13 cellular contexts compared by ENCODE assay signal in the genomic region with DNA sequence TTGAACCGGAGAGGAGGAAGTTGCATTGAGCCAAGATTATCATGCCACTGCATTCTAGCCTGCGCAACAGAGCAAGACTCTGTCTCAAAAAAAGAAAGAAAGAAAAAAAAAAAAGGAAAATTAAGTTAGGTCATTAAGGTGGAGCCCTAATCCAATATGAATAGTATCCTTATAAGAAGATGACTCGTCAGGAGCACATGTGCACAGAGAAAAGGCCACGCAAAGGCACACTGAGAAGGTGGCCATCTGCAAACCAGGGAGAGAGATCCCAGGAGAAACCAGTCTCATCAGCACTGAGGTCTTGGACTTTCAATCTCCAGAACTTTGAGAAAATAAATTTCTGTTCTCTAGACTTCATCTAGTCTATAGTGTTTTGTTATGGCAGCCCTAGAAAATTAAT. TPM values are rescaled to one million over a fixed set of nuclear protein-coding genes. Genes with fewer than 3 reads are reported as not detected.
DNase-seq lines count a peak whose midpoint lies in the region; ATAC-seq and TF ChIP-seq lines count a peak whose summit lies in the region.
"Had no signal": no experiment of that assay in that cellular context is flagged by ENCODE, and none has a peak within 500 bp of the region (broad histone marks: within the 10 kb centered on the region; RNA-seq: fewer than 3 reads in every experiment).

No MANE protein-coding gene starts in this region.

- H3K27ac ChIP-seq in heart right ventricle (peak overlapping the region in 7 of 10 donors; percentile 71 to 95 (median 84)), heart left ventricle (peak overlapping the region in 6 of 12 donors; percentile 78 to 97 (median 80)), lower lobe of right lung (peak overlapping the region; percentile 84), upper lobe of left lung (peak overlapping the region; percentile 82 to 98 (median 90)), prostate gland (peak overlapping the region in 1 of 2 donors; percentile 75)
- H3K27ac ChIP-seq: cardiac muscle cell had no signal

- intact Hi-C loops in heart right ventricle (cut with DNase I) = loop anchor here in 2 of 10 donors (5.0 to 10.0 kb wide), 2 partner anchors 54 to 471 kb away; a partner anchor contains a TSS
- intact Hi-C loops in heart left ventricle (cut with DNase I) = loop anchor here in 2 of 10 donors (5.0 kb wide), 1 partner anchor 51 kb away; a partner anchor contains a TSS
- intact Hi-C loops in lower lobe of right lung (cut with DNase I) = no loop called here
- intact Hi-C loops in prostate gland (cut with DNase I) = loop anchor here (10.0 kb wide), 1 partner anchor 256 kb away; no protein-coding TSS in a partner anchor

- TF ChIP-seq POLR2A in heart left ventricle (IDR thresholded peaks at IDR 0.05) (no peak), upper lobe of left lung (IDR thresholded peaks at IDR 0.05) (no peak), prostate gland (IDR thresholded peaks at IDR 0.05) (no peak)

- peak overlapping the region; percentile 92 for H3K27ac Mint-ChIP-seq in activated naive CD8-positive, alpha-beta T cell

- no peaks in the 10 kb centered on the region for H3K27me3 Mint-ChIP-seq in activated naive CD8-positive, alpha-beta T cell

- H3K27me3 ChIP-seq in heart right ventricle (no peaks in the 10 kb centered on the region), heart left ventricle (no peaks in the 10 kb centered on the region), lower lobe of right lung (ENCODE audit: low read depth) (no peaks in the 10 kb centered on the region), upper lobe of left lung (no peaks in the 10 kb centered on the region), prostate gland (replicated peaks; ENCODE audit: insufficient read depth) (no peaks in the 10 kb centered on the region)

- WGBS in heart right ventricle, 2 donors = 90 to 96% methylated on average over 4 of the region's 4 CpGs
- WGBS in heart left ventricle, 4 donors = 90 to 96% (median 93%) methylated on average over 4 of the region's 4 CpGs
- WGBS in upper lobe of left lung, 2 donors = 72 to 89% methylated on average over 4 of the region's 4 CpGs
- WGBS in prostate gland = 91% methylated on average over 4 of the region's 4 CpGs

- H3K4me3 ChIP-seq in heart right ventricle = no peak overlapping the region
- H3K4me3 ChIP-seq in heart left ventricle = no peak overlapping the region
- H3K4me3 ChIP-seq in lower lobe of right lung = peak overlapping the region; percentile 82
- peak overlapping the region in 1 of 4 donors; percentile 84 for H3K4me3 ChIP-seq in upper lobe of left lung
- no peak overlapping the region for H3K4me3 ChIP-seq in prostate gland
- H3K4me3 ChIP-seq: cardiac muscle cell had no signal

- peaks cover 0 to 88% (median 47%) of the 10 kb centered on the region in 9 donors for H3K4me1 ChIP-seq in heart right ventricle
- H3K4me1 ChIP-seq in heart left ventricle = peaks cover 0 to 86% (median 40%) of the 10 kb centered on the region in 12 donors
- H3K4me1 ChIP-seq in lower lobe of right lung = peaks cover 77% of the 10 kb centered on the region
- H3K4me1 ChIP-seq in upper lobe of left lung = peaks cover 66 to 82% (median 69%) of the 10 kb centered on the region in 4 donors
- peaks cover 11% of the 10 kb centered on the region for H3K4me1 ChIP-seq in prostate gland (replicated peaks)
- H3K4me1 ChIP-seq: parathyroid adenoma had no signal

- H3K4me3 Mint-ChIP-seq in activated naive CD8-positive, alpha-beta T cell = peak overlapping the region; percentile 32

- no peaks in the 10 kb centered on the region for H3K9me3 Mint-ChIP-seq in activated naive CD8-positive, alpha-beta T cell (ENCODE audit: low read depth)

- peaks cover 14% of the 10 kb centered on the region for H3K36me3 Mint-ChIP-seq in activated naive CD8-positive, alpha-beta T cell

- H3K9me3 ChIP-seq in heart right ventricle = no peaks in the 10 kb centered on the region
- no peaks in the 10 kb centered on the region for H3K9me3 ChIP-seq in heart left ventricle
- H3K9me3 ChIP-seq in lower lobe of right lung = no peaks in the 10 kb centered on the region
- H3K9me3 ChIP-seq in upper lobe of left lung = no peaks in the 10 kb centered on the region
- H3K9me3 ChIP-seq in prostate gland = no peaks in the 10 kb centered on the region

- no peak for ATAC-seq in heart right ventricle
- no peak for ATAC-seq in heart left ventricle
- no peak for ATAC-seq in lower lobe of right lung
- ATAC-seq in upper lobe of left lung (ENCODE audit: low FRiP score in 2 of 2) = no peak
- no peak for ATAC-seq in HG03039 (IDR thresholded peaks at IDR 0.05; ENCODE audit: unreplicated experiment)
- ATAC-seq: left colon had no signal

- TF ChIP-seq CTCF in heart right ventricle (IDR thresholded peaks at IDR 0.05) = no peak
- no peak for TF ChIP-seq CTCF in heart left ventricle (IDR thresholded peaks at IDR 0.05)
- TF ChIP-seq CTCF in lower lobe of right lung (IDR thresholded peaks at IDR 0.05) = no peak
- TF ChIP-seq CTCF in upper lobe of left lung (IDR thresholded peaks at IDR 0.05) = no peak
- no peak for TF ChIP-seq CTCF in prostate gland (IDR thresholded peaks at IDR 0.05)

- peaks cover 76% of the 10 kb centered on the region for H3K4me1 Mint-ChIP-seq in activated naive CD8-positive, alpha-beta T cell (ENCODE audit: low read depth)

- H3K36me3 ChIP-seq in heart right ventricle (no peaks in the 10 kb centered on the region), heart left ventricle (no peaks in the 10 kb centered on the region), lower lobe of right lung (no peaks in the 10 kb centered on the region), upper lobe of left lung (no peaks in the 10 kb centered on the region), prostate gland (no peaks in the 10 kb centered on the region)
- H3K36me3 ChIP-seq: cardiac muscle cell had no signal

- DNase-seq in heart right ventricle (no peak), heart left ventricle (no peak), lower lobe of right lung (no peak), upper lobe of left lung (no peak), prostate gland (ENCODE audit: low spot score) (no peak)
- DNase-seq in activated CD4-positive, CD25-positive, alpha-beta regulatory T cell (lab: John Stamatoyannopoulos, UW) = no peak
- DNase-seq: left colon; NCI-H187; stimulated activated CD4-positive, alpha-beta T cell treated with anti-CD3 and anti-CD28 coated beads, Interleukin-4, amount 100 ng/mL, for 1 hour had no signal

- no peak for TF ChIP-seq EP300 in upper lobe of left lung (IDR thresholded peaks at IDR 0.05)

RNA-seq across cellular contexts. Expression of a gene that starts 3.8 kb away (rescaled TPM):
- total RNA-seq in heart right ventricle (10 to 100 TPM; 13.9 to 41.8 (median 17.5) TPM), heart left ventricle (10 to 100 TPM; 14.8 to 60.9 (median 18.5) TPM), lower lobe of right lung (97.1 TPM), upper lobe of left lung (100 to 1,000 TPM in 4 of 6 donors, 10 to 100 TPM in 2; 74.7 to 181 (median 110) TPM), prostate gland (10 to 100 TPM; 29.4 to 83.8 TPM)
- polyA plus RNA-seq in heart right ventricle (10 to 100 TPM; 10.3 to 12.7 TPM), heart left ventricle (10 to 100 TPM in 1 of 2 donors, 1 to 10 TPM in 1; 9.5 to 13.5 TPM)

RNA-seq across cellular contexts. Expression of a gene that starts 51.5 kb away (rescaled TPM):
- total RNA-seq in heart right ventricle (10 to 100 TPM; 24.8 to 33.9 (median 28.5) TPM), heart left ventricle (10 to 100 TPM; 21.4 to 38.9 (median 27.0) TPM), lower lobe of right lung (41.0 TPM), upper lobe of left lung (10 to 100 TPM; 20.9 to 51.6 (median 36.9) TPM), prostate gland (10 to 100 TPM; 46.0 to 82.5 TPM)
- polyA plus RNA-seq in heart right ventricle (10 to 100 TPM in 1 of 2 donors, 1 to 10 TPM in 1; 8.6 to 11.0 TPM), heart left ventricle (10 to 100 TPM in 1 of 2 donors, 1 to 10 TPM in 1; 9.4 to 26.6 TPM)
